Comparison of ENCODE assay signal across 8 cellular contexts in genomic region chr1:27726173-27726793, GRCh38. TPM values are rescaled to one million over a fixed set of nuclear protein-coding genes. Genes with fewer than 3 reads are reported as not detected.
DNase-seq lines count a peak whose midpoint lies in the region; ATAC-seq and TF ChIP-seq lines count a peak whose summit lies in the region.

No MANE protein-coding gene starts in this region.

- no peaks in the 10 kb centered on the region for H3K36me3 ChIP-seq in parathyroid adenoma (ENCODE audit: control insufficient read depth, insufficient read depth, low read length)

- no peaks in the 10 kb centered on the region for H3K27me3 ChIP-seq in parathyroid adenoma (ENCODE audit: control insufficient read depth, insufficient read depth, low read length)

- peak; percentile 74 for DNase-seq in AG08396 (ENCODE audit: low spot score)
- DNase-seq in OCI-M1 (lab: John Stamatoyannopoulos, UW), result peak; percentile 63
- peak; percentile 76 for DNase-seq in Right ventricle myocardium superior
- no peak for DNase-seq in DMS114 treated with DMSO at 0.1 percent for 48 hours (lab: John Stamatoyannopoulos, UW; ENCODE audit: unreplicated experiment)

- H3K4me3 ChIP-seq in parathyroid adenoma (ENCODE audit: low read depth, low read length), result peak overlapping the region; percentile 91

- H3K9me3 ChIP-seq in parathyroid adenoma (ENCODE audit: control insufficient read depth, low read length), result no peaks in the 10 kb centered on the region

- peaks cover 3% of the 10 kb centered on the region for H3K36me3 Mint-ChIP-seq in activated naive CD8-positive, alpha-beta T cell

- peak overlapping the region; percentile 63 for H3K27ac ChIP-seq in parathyroid adenoma

- H3K4me1 Mint-ChIP-seq in activated naive CD8-positive, alpha-beta T cell (ENCODE audit: low read depth), result peaks cover 24% of the 10 kb centered on the region

- H3K27me3 Mint-ChIP-seq in activated naive CD8-positive, alpha-beta T cell, result no peaks in the 10 kb centered on the region

- H3K4me2 ChIP-seq in parathyroid adenoma (ENCODE audit: low read length), result peak overlapping the region; percentile 96

- H3K79me2 ChIP-seq in parathyroid adenoma, result no peaks in the 10 kb centered on the region

- peak overlapping the region; percentile 91 for H2AFZ ChIP-seq in parathyroid adenoma

- H3K9me3 Mint-ChIP-seq in activated naive CD8-positive, alpha-beta T cell (ENCODE audit: low read depth), result no peaks in the 10 kb centered on the region

- intact Hi-C loops in Right ventricle myocardium superior (cut with DNase I), result no loop called here

- no peak for TF ChIP-seq CTCF in parathyroid adenoma (IDR thresholded peaks at IDR 0.05)

- no peaks in the 10 kb centered on the region for H3K4me1 ChIP-seq in parathyroid adenoma

- H3K4me3 Mint-ChIP-seq in activated naive CD8-positive, alpha-beta T cell, result peak overlapping the region; percentile 88

- peak overlapping the region; percentile 66 for H3K27ac Mint-ChIP-seq in activated naive CD8-positive, alpha-beta T cell

- ATAC-seq in GM18519 (IDR thresholded peaks at IDR 0.05; ENCODE audit: low FRiP score, unreplicated experiment) (peak; percentile 27), HG03064 (IDR thresholded peaks at IDR 0.05; ENCODE audit: low read depth, unreplicated experiment) (peak; percentile 25), Right ventricle myocardium superior (ENCODE audit: poor library complexity) (peak; percentile 26)

- peak overlapping the region; percentile 72 for H3K9ac ChIP-seq in parathyroid adenoma

RNA-seq across cellular contexts. Expression of gene FAM76A, which starts 0.5 kb away (rescaled TPM):
- total RNA-seq in Right ventricle myocardium superior, result 9.8 TPM

RNA-seq across cellular contexts. Expression of gene STX12, which starts 46.7 kb away (rescaled TPM):
- 19.0 TPM for total RNA-seq in Right ventricle myocardium superior

RNA-seq across cellular contexts. Expression of gene IFI6, which starts 54.3 kb away (rescaled TPM):
- total RNA-seq in Right ventricle myocardium superior, result 29.2 TPM
